10 cellular contexts compared by ENCODE assay signal in the genomic region with DNA sequence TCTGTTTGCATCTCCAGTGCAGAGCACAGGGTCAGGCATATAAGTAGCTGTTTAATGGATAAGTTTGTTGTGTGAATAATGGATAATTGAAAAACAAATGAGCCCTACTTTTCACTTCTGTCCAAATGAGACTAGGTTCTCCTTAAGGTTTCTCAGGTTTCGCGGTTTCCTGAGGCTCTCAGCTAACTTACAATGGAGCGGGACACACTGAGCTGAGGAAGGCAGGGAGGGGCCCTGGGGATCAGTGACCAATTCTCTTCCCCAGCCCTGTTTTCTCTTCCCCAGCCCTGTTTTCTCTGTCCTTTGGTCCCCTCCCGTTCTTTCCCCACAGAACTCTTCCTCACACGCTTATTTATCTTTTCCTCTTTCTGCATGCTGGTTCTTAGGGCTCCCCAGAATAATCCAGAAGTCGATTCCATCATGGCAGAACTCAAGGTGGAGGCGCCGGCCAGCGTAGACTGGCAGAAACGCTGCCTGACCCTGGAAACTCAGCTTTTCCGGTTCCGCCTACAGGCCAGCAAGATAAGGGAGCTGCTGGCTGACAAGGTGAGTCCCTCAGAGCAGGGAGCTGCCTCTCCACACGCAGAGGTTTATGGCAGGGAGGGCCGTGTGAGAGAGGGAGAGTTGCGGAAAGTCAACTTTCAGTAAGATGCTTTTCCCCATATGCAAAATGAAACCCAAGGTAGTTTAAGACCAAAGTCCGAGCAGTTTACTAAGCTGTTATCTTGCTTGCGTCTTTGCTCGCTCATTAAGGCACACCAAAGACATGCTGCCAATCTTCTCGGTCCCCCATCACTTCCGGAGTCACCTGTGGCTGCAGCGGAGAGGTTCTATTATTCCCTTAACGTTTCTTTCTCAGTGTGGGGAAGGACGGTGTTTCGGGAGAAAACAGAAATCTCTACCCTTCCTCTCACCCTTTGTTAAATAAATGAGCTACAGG.
DNase-seq lines count a peak whose midpoint lies in the region; ATAC-seq lines count a peak whose summit lies in the region.
"Had no signal": no experiment of that assay in that cellular context is flagged by ENCODE, and none has a peak within 500 bp of the region (broad histone marks: within the 10 kb centered on the region; RNA-seq: fewer than 3 reads in every experiment).

No MANE protein-coding gene starts in this region.

- peak overlapping the region; percentile 51; the same call in 1 of the 2 replicates for H3K4me3 ChIP-seq in iPS-20b (ENCODE audit: low read length)
- H3K4me3 ChIP-seq: ovary had no signal

- peak overlapping the region; percentile 66 for H3K4me3 Mint-ChIP-seq in activated T-cell treated with anti-CD3 and anti-CD28 coated beads, Interleukin-2, amount 50 U/mL, for 24 hours

- no peak for ATAC-seq in GM19035 (IDR thresholded peaks at IDR 0.05; ENCODE audit: unreplicated experiment)

- H3K9me3 Mint-ChIP-seq in activated T-cell treated with anti-CD3 and anti-CD28 coated beads, Interleukin-2, amount 50 U/mL, for 24 hours, result no peaks in the 10 kb centered on the region

- H3K9ac ChIP-seq in iPS-20b (ENCODE audit: low read depth, low read length), result peak overlapping the region; percentile 66; the same call in 1 of the 2 replicates

- H3K4me1 Mint-ChIP-seq in activated T-cell treated with anti-CD3 and anti-CD28 coated beads, Interleukin-2, amount 50 U/mL, for 24 hours (ENCODE audit: low read depth), result peaks cover 11% of the 10 kb centered on the region

- H3K36me3 Mint-ChIP-seq in activated T-cell treated with anti-CD3 and anti-CD28 coated beads, Interleukin-2, amount 50 U/mL, for 24 hours (ENCODE audit: low read depth), result no peaks in the 10 kb centered on the region

- peaks cover 27% of the 10 kb centered on the region for H3K36me3 ChIP-seq in iPS-20b (ENCODE audit: insufficient read depth, low read depth, low read length)
- H3K36me3 ChIP-seq: ovary had no signal

- H3K27ac ChIP-seq in iPS-20b (ENCODE audit: low read length) (peak overlapping the region; percentile 10), substantia nigra (ENCODE audit: low read depth, low read length, poor library complexity, severe bottlenecking) (peak overlapping the region; percentile 99)
- H3K27ac ChIP-seq: ovary had no signal

- DNase-seq in activated T-cell treated with anti-CD3 and anti-CD28 coated beads, Interleukin-2, amount 50 U/mL, for 1 hour, result peak; percentile 26
- DNase-seq in activated T-cell treated with anti-CD3 and anti-CD28 coated beads for 4 hours (no peak), substantia nigra (lab: John Stamatoyannopoulos, UW) (no peak), NCI-H2171 (lab: John Stamatoyannopoulos, UW) (no peak), SIG-M5 treated with dmso at 0.1 percent for 504 hours (lab: John Stamatoyannopoulos, UW; ENCODE audit: unreplicated experiment) (no peak)
- peak; percentile 43 for DNase-seq in activated T-cell treated with anti-CD3 and anti-CD28 coated beads, Interleukin-2, amount 50 U/mL, for 24 hours
- DNase-seq: NCI-H2081, ovary had no signal

- no peaks in the 10 kb centered on the region for H3K27me3 ChIP-seq in iPS-20b (ENCODE audit: insufficient read depth, low read length)
- H3K27me3 ChIP-seq: ovary had no signal

- peaks cover 27% of the 10 kb centered on the region; the same call in 1 of the 2 replicates for H3K4me1 ChIP-seq in iPS-20b (ENCODE audit: insufficient read depth, low read length)

- peak overlapping the region; percentile 62 for H3K27ac Mint-ChIP-seq in activated T-cell treated with anti-CD3 and anti-CD28 coated beads, Interleukin-2, amount 50 U/mL, for 24 hours

- no peaks in the 10 kb centered on the region for H3K9me3 ChIP-seq in iPS-20b (ENCODE audit: insufficient read depth, low read depth, low read length)
- H3K9me3 ChIP-seq: ovary had no signal

- H3K27me3 Mint-ChIP-seq in activated T-cell treated with anti-CD3 and anti-CD28 coated beads, Interleukin-2, amount 50 U/mL, for 24 hours, result peaks cover 20% of the 10 kb centered on the region

Comparison
In these comparisons a context has a peak if more than half of its experiments do, and no peak if none do; other contexts are left out.
1. DNase-seq: peak in activated T-cell treated with anti-CD3 and anti-CD28 coated beads, Interleukin-2, amount 50 U/mL, for 1 hour (single experiment) and activated T-cell treated with anti-CD3 and anti-CD28 coated beads, Interleukin-2, amount 50 U/mL, for 24 hours (single experiment); none in activated T-cell treated with anti-CD3 and anti-CD28 coated beads for 4 hours (single experiment), substantia nigra (0 of 49), NCI-H2171 (single experiment) and SIG-M5 treated with dmso at 0.1 percent for 504 hours (single experiment).